ENCODE assay signal across 8 cellular contexts in genomic region chr20:63626424-63627128, GRCh38. TPM values are rescaled to one million over a fixed set of nuclear protein-coding genes. Genes with fewer than 3 reads are reported as not detected.
A peak's percentile ranks its signal among the peaks of the same experiment; 100 is the strongest.
DNase-seq lines count a peak whose midpoint lies in the region; FAIRE-seq and TF ChIP-seq lines count a peak whose summit lies in the region.

Gene GMEB2 (minus strand): TSS chr20:63627101. CDS start chr20:63619397, 7,704 bp downstream.

- H3K79me2 ChIP-seq in osteoblast (ENCODE audit: insufficient read depth, low read length) = peaks cover 59% of the 10 kb centered on the region

- H3K9me3 ChIP-seq in osteoblast (ENCODE audit: low read depth, low read length) = no peaks in the 10 kb centered on the region

- H2AFZ ChIP-seq in osteoblast (ENCODE audit: low read length) = peak within 1 kb of the TSS; percentile 85

- H3K4me3 ChIP-seq in osteoblast (ENCODE audit: insufficient read depth, low read length) = peak within 1 kb of the TSS; percentile 97

- no peaks in the 10 kb centered on the region for H3K27me3 ChIP-seq in osteoblast (ENCODE audit: insufficient read depth, low read length)

- peak within 1 kb of the TSS; percentile 83 for H3K27ac ChIP-seq in osteoblast (ENCODE audit: low read depth, low read length)

- H3K36me3 ChIP-seq in osteoblast (ENCODE audit: insufficient read depth, low read length) = no peaks in the 10 kb centered on the region

- FAIRE-seq in urothelium cell line (lab: Jason Lieb, UNC) = no peak

- no peak for TF ChIP-seq CTCF in GM20000 (IDR thresholded peaks at IDR 0.05; ENCODE audit: extremely low read depth, missing control alignments)
- TF ChIP-seq CTCF in osteoblast (IDR thresholded peaks at IDR 0.05; ENCODE audit: extremely low read depth, low read depth, low read length) = no peak

- H3K4me2 ChIP-seq in osteoblast (ENCODE audit: insufficient read depth, low read length) = peak within 1 kb of the TSS; percentile 97

- DNase-seq in Caki2 (ENCODE audit: low read depth) (peak; percentile 37), GM20000 (ENCODE audit: low spot score) (peak; percentile 95), HT1080 (ENCODE audit: low read depth) (no peak), RKO (ENCODE audit: low spot score) (peak; percentile 86), glomerular endothelial cell (ENCODE audit: extremely low read depth, low read depth, low spot score) (no peak), osteoblast (ENCODE audit: insufficient read length, low spot score, missing footprints) (peak; percentile 98), urothelium cell line (ENCODE audit: low spot score) (peak; percentile 85)
- peak in 3 of 4 experiments; percentile 73 to 84 (median 75) for DNase-seq in activated naive CD4-positive, alpha-beta T cell (lab: John Stamatoyannopoulos, UW)

- H3K4me1 ChIP-seq in osteoblast (ENCODE audit: insufficient read depth, low read length) = peaks cover 12% of the 10 kb centered on the region

- in situ Hi-C loops in Caki2 (cut with HindIII; ENCODE audit: low pct_unique_long_range_greater_than_20kb, low sequenced_read_pairs) = no loop called here

- peaks cover 6% of the 10 kb centered on the region for H4K20me1 ChIP-seq in osteoblast (ENCODE audit: insufficient read depth, low read length)

RNA-seq across cellular contexts. Expression of gene GMEB2, which starts in this region (rescaled TPM):
- 9.6 and 18.1 TPM in 2 replicates for total RNA-seq in Caki2 (2014; rRNA removed; shearing (Covaris generic); ENCODE audit: low replicate concordance)
- 18.3 and 22.0 TPM in 2 replicates for total RNA-seq in HT1080 (2014; rRNA removed; shearing (Covaris generic))
- 16.4 and 17.5 TPM in 2 replicates for polyA plus RNA-seq in HT1080 (2015; cell fraction: cytosol; rRNA removed)
- 25.3 and 27.7 TPM in 2 replicates for polyA plus RNA-seq in HT1080 (2015; cell fraction: nucleus; rRNA removed)
- total RNA-seq in glomerular endothelial cell (8.5 and 12.0 TPM in 2 replicates), osteoblast (7.4 and 9.4 TPM in 2 replicates)

Comparison
In these comparisons a context has a peak if more than half of its experiments do, and no peak if none do; other contexts are left out.
1. DNase-seq: peak in Caki2 (single experiment), GM20000 (single experiment), RKO (single experiment), activated naive CD4-positive, alpha-beta T cell (3 of 4), osteoblast (single experiment) and urothelium cell line (single experiment); none in HT1080 (single experiment) and glomerular endothelial cell (single experiment).